In the genomic region with DNA sequence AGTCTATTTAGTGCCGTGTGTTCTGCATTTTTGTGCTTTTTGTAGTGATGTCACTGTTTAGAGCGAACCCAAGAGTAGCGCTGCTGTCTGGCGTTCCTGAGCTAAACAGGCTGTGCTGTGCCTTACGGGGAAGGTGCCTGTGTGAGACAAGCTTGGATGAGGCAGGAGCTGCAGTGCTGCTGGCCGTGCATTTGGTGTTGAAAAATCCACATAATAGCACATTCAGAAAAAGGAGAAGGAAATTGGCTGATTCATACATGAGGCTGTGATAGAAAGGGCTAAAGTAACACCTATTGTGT, we compare ENCODE assay signal across 3 cellular contexts. TPM values are rescaled to one million over a fixed set of nuclear protein-coding genes. Genes with fewer than 3 reads are reported as not detected.
"Had no signal": no experiment of that assay in that cellular context is flagged by ENCODE, and none has a peak within 500 bp of the region (broad histone marks: within the 10 kb centered on the region; RNA-seq: fewer than 3 reads in every experiment).

No MANE protein-coding gene starts in this region.

RNA-seq across cellular contexts. Expression of gene CES1, which starts 50.2 kb away (rescaled TPM):
- total RNA-seq: GM23248, H9, HT-29 had no signal
